Comparison of ENCODE assay signal across 19 cellular contexts in the genomic region with DNA sequence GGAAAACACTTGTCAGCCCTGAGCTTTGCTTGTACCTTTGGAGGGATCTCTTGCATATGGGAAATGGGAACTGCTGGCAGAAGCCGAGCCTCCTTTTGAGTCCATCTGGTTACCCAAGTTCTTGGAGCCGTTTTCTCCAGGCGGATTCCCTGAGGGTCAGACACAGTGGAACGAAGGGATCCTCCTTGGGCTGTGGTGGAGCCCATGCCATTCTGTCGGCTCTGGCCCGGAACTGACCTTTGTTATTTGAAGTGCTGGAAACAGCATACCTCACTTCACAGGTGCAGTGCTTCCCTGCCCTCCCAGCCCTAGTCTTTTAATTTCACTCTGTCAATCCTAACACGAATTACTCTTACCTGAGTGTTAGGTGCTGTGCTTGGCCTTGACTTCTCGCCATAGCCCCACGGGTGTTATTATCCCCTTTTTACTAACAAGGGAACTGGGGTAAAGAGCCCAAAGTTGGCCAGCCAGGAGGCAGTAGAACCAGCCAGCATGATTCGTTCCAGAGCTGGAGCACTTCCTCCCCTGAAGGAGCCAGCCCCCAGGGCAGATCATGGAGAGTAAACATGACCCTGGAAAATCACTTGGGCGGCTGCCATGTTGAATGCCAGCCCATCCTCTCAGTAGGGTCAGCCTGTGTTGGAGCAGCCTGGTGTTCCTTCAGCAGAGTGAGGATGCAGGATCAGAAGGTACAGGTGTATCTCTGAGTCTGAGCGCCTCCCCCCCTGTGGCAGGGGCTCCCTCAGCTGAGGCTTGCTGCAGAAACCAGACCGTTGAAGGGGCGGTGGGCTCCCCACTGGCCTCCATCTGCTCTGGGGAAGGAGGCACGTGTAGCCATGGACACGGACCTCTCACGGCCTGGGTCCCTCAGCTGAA.
DNase-seq lines count a peak whose midpoint lies in the region; ATAC-seq and TF ChIP-seq lines count a peak whose summit lies in the region.
"Had no signal": no experiment of that assay in that cellular context is flagged by ENCODE, and none has a peak within 500 bp of the region (broad histone marks: within the 10 kb centered on the region; RNA-seq: fewer than 3 reads in every experiment).

No MANE protein-coding gene starts in this region.

- TF ChIP-seq CTCF in colonic mucosa (IDR thresholded peaks at IDR 0.05) (no peak), osteoblast (IDR thresholded peaks at IDR 0.05; ENCODE audit: extremely low read depth, low read depth, low read length) (no peak)

- no peaks in the 10 kb centered on the region for H3K4me1 ChIP-seq in colonic mucosa
- no peaks in the 10 kb centered on the region for H3K4me1 ChIP-seq in osteoblast (ENCODE audit: insufficient read depth, low read length)
- H3K4me1 ChIP-seq: uterus had no signal

- no peak overlapping the region for H3K9ac ChIP-seq in colonic mucosa (ENCODE audit: low read depth in 2 of 2, low read length in 2 of 2)

- peaks cover 4% of the 10 kb centered on the region for H4K20me1 ChIP-seq in osteoblast (ENCODE audit: insufficient read depth, low read length)

- peak; percentile 19 for DNase-seq in Daoy (ENCODE audit: low read depth)
- DNase-seq in MG63: peak; percentile 59
- DNase-seq in colonic mucosa: peak; percentile 25
- peak; percentile 58 for DNase-seq in osteoblast (ENCODE audit: insufficient read length, low spot score, missing footprints)
- DNase-seq in iPS-NIHi11 (ENCODE audit: low spot score): no peak
- no peak for DNase-seq in SIG-M5 treated with dmso at 0.1 percent for 504 hours (lab: John Stamatoyannopoulos, UW; ENCODE audit: unreplicated experiment)
- DNase-seq: activated B cell treated with CpG ODN at 0.5 μM for 24 hours; activated T-cell treated with anti-CD3 and anti-CD28 coated beads for 4 hours; BE2C; DMS79 treated with DMSO at 0.1 percent for 48 hours; HCEC 1CT; NCI-H1694; NCI-H524 treated with DMSO at 0.1 percent for 48 hours; occipital lobe; stimulated activated naive CD4-positive, alpha-beta T cell treated with Interleukin-2 at 50 U/mL for 16 hours; T-helper 1 cell; uterus had no signal

- no peak overlapping the region for H3K4me2 ChIP-seq in osteoblast (ENCODE audit: insufficient read depth, low read length)
- H3K4me2 ChIP-seq: smooth muscle cell had no signal

- no peaks in the 10 kb centered on the region for H3K79me2 ChIP-seq in osteoblast (ENCODE audit: insufficient read depth, low read length)

- no peak overlapping the region for H2AFZ ChIP-seq in osteoblast (ENCODE audit: low read length)

- H3K4me3 ChIP-seq in MG63: no peak overlapping the region
- no peak overlapping the region for H3K4me3 ChIP-seq in colonic mucosa
- no peak overlapping the region for H3K4me3 ChIP-seq in osteoblast (ENCODE audit: insufficient read depth, low read length)
- H3K4me3 ChIP-seq: smooth muscle cell, uterus had no signal

- H3K36me3 ChIP-seq in MG63: no peaks in the 10 kb centered on the region
- H3K36me3 ChIP-seq in colonic mucosa: no peaks in the 10 kb centered on the region
- no peaks in the 10 kb centered on the region for H3K36me3 ChIP-seq in osteoblast (ENCODE audit: insufficient read depth, low read length)
- H3K36me3 ChIP-seq: BE2C, uterus had no signal

- no peaks in the 10 kb centered on the region for H3K27me3 ChIP-seq in MG63
- no peaks in the 10 kb centered on the region for H3K27me3 ChIP-seq in colonic mucosa
- H3K27me3 ChIP-seq in osteoblast (ENCODE audit: insufficient read depth, low read length): no peaks in the 10 kb centered on the region
- H3K27me3 ChIP-seq: BE2C, uterus had no signal

- no peak for ATAC-seq in esophagus mucosa

- intact Hi-C loops in colonic mucosa (cut with DNase I): loop anchor here (10.0 kb wide), 1 partner anchor 229 kb away; no protein-coding TSS in a partner anchor

- H3K9me3 ChIP-seq in MG63 (no peaks in the 10 kb centered on the region), colonic mucosa (no peaks in the 10 kb centered on the region), osteoblast (ENCODE audit: low read depth, low read length) (no peaks in the 10 kb centered on the region)
- H3K9me3 ChIP-seq: BE2C, uterus had no signal

- H3K27ac ChIP-seq in colonic mucosa: no peak overlapping the region
- no peak overlapping the region for H3K27ac ChIP-seq in osteoblast (ENCODE audit: low read depth, low read length)
- H3K27ac ChIP-seq: uterus had no signal

Comparison
In these comparisons a context has a peak if more than half of its experiments do, and no peak if none do; other contexts are left out.
1. DNase-seq: peak in Daoy (single experiment), MG63 (single experiment), colonic mucosa (single experiment) and osteoblast (single experiment); none in iPS-NIHi11 (single experiment) and SIG-M5 treated with dmso at 0.1 percent for 504 hours (single experiment).